Comparison of ENCODE assay signal across 2 cellular contexts in genomic region chr2:144099340-144099739, GRCh38.
TF ChIP-seq lines count a peak whose summit lies in the region.

No MANE protein-coding gene starts in this region.

TF ChIP-seq in SK-N-SH, 30 proteins besides CTCF, POLR2A, EP300 and RAD21 (continued from another document):
- TF ChIP-seq, protein P1, sequence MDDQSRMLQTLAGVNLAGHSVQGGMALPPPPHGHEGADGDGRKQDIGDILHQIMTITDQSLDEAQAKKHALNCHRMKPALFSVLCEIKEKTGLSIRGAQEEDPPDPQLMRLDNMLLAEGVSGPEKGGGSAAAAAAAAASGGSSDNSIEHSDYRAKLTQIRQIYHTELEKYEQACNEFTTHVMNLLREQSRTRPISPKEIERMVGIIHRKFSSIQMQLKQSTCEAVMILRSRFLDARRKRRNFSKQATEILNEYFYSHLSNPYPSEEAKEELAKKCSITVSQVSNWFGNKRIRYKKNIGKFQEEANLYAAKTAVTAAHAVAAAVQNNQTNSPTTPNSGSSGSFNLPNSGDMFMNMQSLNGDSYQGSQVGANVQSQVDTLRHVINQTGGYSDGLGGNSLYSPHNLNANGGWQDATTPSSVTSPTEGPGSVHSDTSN (IDR thresholded peaks at IDR 0.05) = no peak
- no peak for TF ChIP-seq RXRA (IDR thresholded peaks at IDR 0.05; ENCODE audit: borderline replicate concordance, low read depth)
- no peak for TF ChIP-seq RFX5 (IDR thresholded peaks at IDR 0.05; ENCODE audit: low read length)
- TF ChIP-seq USF2 (IDR thresholded peaks at IDR 0.05; ENCODE audit: borderline replicate concordance, low read depth, low read length) = no peak
- no peak for TF ChIP-seq YY1 (IDR thresholded peaks at IDR 0.05; ENCODE audit: low read depth)
- TF ChIP-seq TCF12 (IDR thresholded peaks at IDR 0.05) = no peak
- TF ChIP-seq RCOR1 (IDR thresholded peaks at IDR 0.05; ENCODE audit: low read length) = no peak
- no peak for TF ChIP-seq ELF1 (IDR thresholded peaks at IDR 0.05)
- TF ChIP-seq REST (IDR thresholded peaks at IDR 0.05; ENCODE audit: low read depth, low read length) = no peak
- no peak for TF ChIP-seq MXI1 (IDR thresholded peaks at IDR 0.05; ENCODE audit: low read depth, low read length)
- no peak for TF ChIP-seq EZH2phosphoT487 (IDR thresholded peaks at IDR 0.05; ENCODE audit: borderline replicate concordance, low read depth)

TF ChIP-seq in SK-N-SH treated with all-trans-retinoic acid at 6 μM for 48 hours, 23 proteins besides CTCF, POLR2A, EP300 and RAD21 (continued from another document):
- TF ChIP-seq, protein P2, sequence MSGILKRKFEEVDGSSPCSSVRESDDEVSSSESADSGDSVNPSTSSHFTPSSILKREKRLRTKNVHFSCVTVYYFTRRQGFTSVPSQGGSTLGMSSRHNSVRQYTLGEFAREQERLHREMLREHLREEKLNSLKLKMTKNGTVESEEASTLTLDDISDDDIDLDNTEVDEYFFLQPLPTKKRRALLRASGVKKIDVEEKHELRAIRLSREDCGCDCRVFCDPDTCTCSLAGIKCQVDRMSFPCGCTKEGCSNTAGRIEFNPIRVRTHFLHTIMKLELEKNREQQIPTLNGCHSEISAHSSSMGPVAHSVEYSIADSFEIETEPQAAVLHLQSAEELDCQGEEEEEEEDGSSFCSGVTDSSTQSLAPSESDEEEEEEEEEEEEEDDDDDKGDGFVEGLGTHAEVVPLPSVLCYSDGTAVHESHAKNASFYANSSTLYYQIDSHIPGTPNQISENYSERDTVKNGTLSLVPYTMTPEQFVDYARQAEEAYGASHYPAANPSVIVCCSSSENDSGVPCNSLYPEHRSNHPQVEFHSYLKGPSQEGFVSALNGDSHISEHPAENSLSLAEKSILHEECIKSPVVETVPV (CRISPR knock-in tag; IDR thresholded peaks at IDR 0.05) = no peak
- TF ChIP-seq ZNF8 (CRISPR knock-in tag; IDR thresholded peaks at IDR 0.05) = no peak
- TF ChIP-seq ISL1 (CRISPR knock-in tag; IDR thresholded peaks at IDR 0.05) = no peak
- no peak for TF ChIP-seq ZFP3 (CRISPR knock-in tag; IDR thresholded peaks at IDR 0.05)
- no peak for TF ChIP-seq ZNF565 (CRISPR knock-in tag; conservative IDR thresholded peaks at IDR 0.05; ENCODE audit: low read depth)
- TF ChIP-seq TOX (CRISPR knock-in tag; IDR thresholded peaks at IDR 0.05; ENCODE audit: borderline replicate concordance) = no peak
- TF ChIP-seq OSR1 (CRISPR knock-in tag; IDR thresholded peaks at IDR 0.05) = no peak
- TF ChIP-seq ZC3H10 (CRISPR knock-in tag; IDR thresholded peaks at IDR 0.05) = no peak
- TF ChIP-seq ESRRG (CRISPR knock-in tag; IDR thresholded peaks at IDR 0.05) = no peak
- TF ChIP-seq PATZ1 (CRISPR knock-in tag; IDR thresholded peaks at IDR 0.05; ENCODE audit: borderline replicate concordance) = no peak
- no peak for TF ChIP-seq RARB (CRISPR knock-in tag; IDR thresholded peaks at IDR 0.05)
- TF ChIP-seq POU6F1 (CRISPR knock-in tag; IDR thresholded peaks at IDR 0.05; ENCODE audit: borderline replicate concordance, low read depth) = no peak
- no peak for TF ChIP-seq ARNTL (CRISPR knock-in tag; IDR thresholded peaks at IDR 0.05; ENCODE audit: borderline replicate concordance, low read depth)
